ENCODE assay signal across 22 cellular contexts in genomic region chr7:115844857-115845256, GRCh38.
"Had no signal": no experiment of that assay in that cellular context is flagged by ENCODE, and none has a peak within 500 bp of the region (broad histone marks: within the 10 kb centered on the region; RNA-seq: fewer than 3 reads in every experiment).

No MANE protein-coding gene starts in this region.

- H3K27me3 Mint-ChIP-seq: activated CD4-positive, alpha-beta T cell treated with anti-CD3 and anti-CD28 coated beads, Interleukin-2, amount 10 ng/mL, durations not matched to agents 24 days and 14 days; activated naive CD4-positive, alpha-beta T cell treated with anti-CD3 and anti-CD28 coated beads, Interleukin-2, amount 10 ng/mL, durations not matched to agents 7 days and 5 days; activated naive CD8-positive, alpha-beta T cell treated with anti-CD3 and anti-CD28 coated beads, Interleukin-2, amount 50 U/mL, for 24 hours had no signal

- DNase-seq: activated CD4-positive, alpha-beta T cell treated with anti-CD3 and anti-CD28 coated beads, Interleukin-2, amount 10 ng/mL, durations not matched to agents 24 days and 14 days; activated CD8-positive, alpha-beta memory T cell treated with anti-CD3 and anti-CD28 coated beads, Interleukin-2, amount 50 U/mL, for 4 hours; activated CD8-positive, alpha-beta T cell treated with anti-CD3 and anti-CD28 coated beads, Interleukin-2, amount 10 ng/mL, durations not matched to agents 7 days and 5 days; activated effector memory CD4-positive, alpha-beta T cell treated with Interleukin-2 at 50 U/mL for 16 hours; activated naive CD4-positive, alpha-beta T cell treated with anti-CD3 and anti-CD28 coated beads, Interleukin-2, amount 10 ng/mL, durations not matched to agents 7 days and 5 days; activated naive CD8-positive, alpha-beta T cell treated with anti-CD3 and anti-CD28 coated beads, Interleukin-2, amount 50 U/mL, for 24 hours; activated T-cell treated with anti-CD3 and anti-CD28 coated beads, Interleukin-2, amount 50 U/mL, for 4 hours; dorsolateral prefrontal cortex; hypothalamus; naive B cell; right lobe of liver; stimulated activated CD4-positive, alpha-beta T cell treated with anti-CD3 and anti-CD28 coated beads, Interleukin-4, amount 100 ng/mL, for 24 hours; stomach; T-helper 1 cell; T1000; trophoblast cell had no signal

- H3K9me3 ChIP-seq: prostate gland, right lobe of liver, stomach had no signal

- H3K4me3 Mint-ChIP-seq: activated CD4-positive, alpha-beta T cell treated with anti-CD3 and anti-CD28 coated beads, Interleukin-2, amount 10 ng/mL, durations not matched to agents 24 days and 14 days; activated CD8-positive, alpha-beta T cell treated with anti-CD3 and anti-CD28 coated beads, Interleukin-2, amount 10 ng/mL, durations not matched to agents 7 days and 5 days; activated naive CD4-positive, alpha-beta T cell treated with anti-CD3 and anti-CD28 coated beads, Interleukin-2, amount 10 ng/mL, durations not matched to agents 7 days and 5 days; activated naive CD8-positive, alpha-beta T cell treated with anti-CD3 and anti-CD28 coated beads, Interleukin-2, amount 50 U/mL, for 24 hours; activated T-cell treated with anti-CD3 and anti-CD28 coated beads, Interleukin-2, amount 50 U/mL, for 4 hours; memory B cell; naive B cell; neural crest cell; stimulated activated effector memory CD8-positive, alpha-beta T cell treated with anti-CD3 and anti-CD28 coated beads, Interleukin-12 subunit alpha, Interleukin-12 subunit beta, amount 100 ng/mL, for 72 hours had no signal

- FAIRE-seq: astrocyte had no signal

- H3K27ac ChIP-seq: dorsolateral prefrontal cortex, epithelial cell of prostate, prostate gland, right lobe of liver, stomach had no signal

- H3K9me3 Mint-ChIP-seq: activated CD4-positive, alpha-beta T cell treated with anti-CD3 and anti-CD28 coated beads, Interleukin-2, amount 10 ng/mL, durations not matched to agents 24 days and 14 days; activated naive CD4-positive, alpha-beta T cell treated with anti-CD3 and anti-CD28 coated beads, Interleukin-2, amount 10 ng/mL, durations not matched to agents 7 days and 5 days; activated naive CD8-positive, alpha-beta T cell treated with anti-CD3 and anti-CD28 coated beads, Interleukin-2, amount 50 U/mL, for 24 hours; activated T-cell treated with anti-CD3 and anti-CD28 coated beads, Interleukin-2, amount 50 U/mL, for 4 hours; memory B cell; naive B cell; stimulated activated effector memory CD8-positive, alpha-beta T cell treated with anti-CD3 and anti-CD28 coated beads, Interleukin-12 subunit alpha, Interleukin-12 subunit beta, amount 100 ng/mL, for 72 hours had no signal

- H3K36me3 Mint-ChIP-seq: activated naive CD4-positive, alpha-beta T cell treated with anti-CD3 and anti-CD28 coated beads, Interleukin-2, amount 10 ng/mL, durations not matched to agents 7 days and 5 days; memory B cell; naive B cell; stimulated activated effector memory CD8-positive, alpha-beta T cell treated with anti-CD3 and anti-CD28 coated beads, Interleukin-12 subunit alpha, Interleukin-12 subunit beta, amount 100 ng/mL, for 72 hours had no signal

- H3K4me1 ChIP-seq: prostate gland, right lobe of liver, stomach had no signal

- H3K27ac Mint-ChIP-seq: activated CD4-positive, alpha-beta T cell treated with anti-CD3 and anti-CD28 coated beads, Interleukin-2, amount 10 ng/mL, durations not matched to agents 24 days and 14 days; activated CD8-positive, alpha-beta T cell treated with anti-CD3 and anti-CD28 coated beads, Interleukin-2, amount 10 ng/mL, durations not matched to agents 7 days and 5 days; activated naive CD4-positive, alpha-beta T cell treated with anti-CD3 and anti-CD28 coated beads, Interleukin-2, amount 10 ng/mL, durations not matched to agents 7 days and 5 days; activated naive CD8-positive, alpha-beta T cell treated with anti-CD3 and anti-CD28 coated beads, Interleukin-2, amount 50 U/mL, for 24 hours; memory B cell; naive B cell; stimulated activated effector memory CD8-positive, alpha-beta T cell treated with anti-CD3 and anti-CD28 coated beads, Interleukin-12 subunit alpha, Interleukin-12 subunit beta, amount 100 ng/mL, for 72 hours had no signal

- H3K4me3 ChIP-seq: dorsolateral prefrontal cortex, prostate gland, right lobe of liver, stomach had no signal

- ATAC-seq: activated CD8-positive, alpha-beta T cell treated with anti-CD3 and anti-CD28 coated beads, Interleukin-2, amount 10 ng/mL, durations not matched to agents 7 days and 5 days; activated naive CD8-positive, alpha-beta T cell treated with anti-CD3 and anti-CD28 coated beads, Interleukin-2, amount 50 U/mL, for 24 hours; activated T-cell treated with anti-CD3 and anti-CD28 coated beads, Interleukin-2, amount 50 U/mL, for 4 hours; right lobe of liver had no signal

- H3K36me3 ChIP-seq: prostate gland, right lobe of liver, stomach had no signal

- H3K27me3 ChIP-seq: right lobe of liver, stomach had no signal

- H3K4me1 Mint-ChIP-seq: activated CD4-positive, alpha-beta T cell treated with anti-CD3 and anti-CD28 coated beads, Interleukin-2, amount 10 ng/mL, durations not matched to agents 24 days and 14 days; activated naive CD4-positive, alpha-beta T cell treated with anti-CD3 and anti-CD28 coated beads, Interleukin-2, amount 10 ng/mL, durations not matched to agents 7 days and 5 days; activated naive CD8-positive, alpha-beta T cell treated with anti-CD3 and anti-CD28 coated beads, Interleukin-2, amount 50 U/mL, for 24 hours; memory B cell; naive B cell; neural crest cell; stimulated activated effector memory CD8-positive, alpha-beta T cell treated with anti-CD3 and anti-CD28 coated beads, Interleukin-12 subunit alpha, Interleukin-12 subunit beta, amount 100 ng/mL, for 72 hours had no signal
